In the genomic region with DNA sequence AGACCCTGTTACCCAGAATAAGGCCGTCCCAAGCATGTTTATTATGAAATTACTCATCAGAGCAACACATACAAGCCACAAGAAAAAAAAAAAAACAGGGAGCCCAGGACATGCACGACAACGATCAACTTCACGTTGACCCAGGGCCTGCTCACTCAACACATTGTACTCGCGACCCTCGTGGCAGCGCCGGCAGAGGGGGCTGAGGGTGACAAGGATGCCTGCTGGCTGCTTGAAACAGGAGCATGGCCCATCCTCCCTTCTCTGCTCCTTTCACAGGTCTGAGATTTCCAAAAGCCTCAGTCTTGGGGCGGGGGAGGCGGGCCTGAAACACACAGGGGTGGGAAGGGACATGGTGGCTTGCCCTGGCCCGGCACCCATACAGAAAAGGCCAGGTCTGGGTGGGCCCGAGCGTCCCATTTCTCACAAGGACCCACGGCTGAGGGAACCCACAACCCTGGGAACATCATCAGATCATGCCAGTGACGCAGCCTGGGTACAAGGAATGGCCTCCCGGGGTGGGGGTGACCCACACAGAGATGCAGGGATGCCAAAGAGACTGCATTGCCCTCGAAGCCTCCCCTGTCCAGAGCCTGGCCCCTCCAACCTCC, we compare ENCODE assay signal across 15 cellular contexts. TPM values are rescaled to one million over a fixed set of nuclear protein-coding genes. Genes with fewer than 3 reads are reported as not detected.
DNase-seq lines count a peak whose midpoint lies in the region; ATAC-seq and TF ChIP-seq lines count a peak whose summit lies in the region.
"Had no signal": no experiment of that assay in that cellular context is flagged by ENCODE, and none has a peak within 500 bp of the region (broad histone marks: within the 10 kb centered on the region; RNA-seq: fewer than 3 reads in every experiment).

No MANE protein-coding gene starts in this region.

- H3K27me3 Mint-ChIP-seq in central memory CD8-positive, alpha-beta T cell, result no peaks in the 10 kb centered on the region
- H3K27me3 Mint-ChIP-seq in natural killer cell treated with Interleukin-12 subunit alpha and Interleukin-12 subunit beta and Interleukin-15 and Interleukin-18, amount 100 ng/mL, for 72 hours, result no peaks in the 10 kb centered on the region
- H3K27me3 Mint-ChIP-seq: CD4-positive, CD25-positive, alpha-beta regulatory T cell had no signal

- H3K79me2 ChIP-seq in osteoblast (ENCODE audit: insufficient read depth, low read length), result peaks cover 5% of the 10 kb centered on the region

- H3K4me3 Mint-ChIP-seq in central memory CD8-positive, alpha-beta T cell, result no peak overlapping the region
- no peak overlapping the region for H3K4me3 Mint-ChIP-seq in natural killer cell treated with Interleukin-12 subunit alpha and Interleukin-12 subunit beta and Interleukin-15 and Interleukin-18, amount 100 ng/mL, for 72 hours
- H3K4me3 Mint-ChIP-seq: CD4-positive, CD25-positive, alpha-beta regulatory T cell had no signal

- TF ChIP-seq CTCF in osteoblast (IDR thresholded peaks at IDR 0.05; ENCODE audit: extremely low read depth, low read depth, low read length), result no peak

- no peaks in the 10 kb centered on the region for H3K9me3 Mint-ChIP-seq in central memory CD8-positive, alpha-beta T cell
- no peaks in the 10 kb centered on the region for H3K9me3 Mint-ChIP-seq in natural killer cell treated with Interleukin-12 subunit alpha and Interleukin-12 subunit beta and Interleukin-15 and Interleukin-18, amount 100 ng/mL, for 72 hours
- H3K9me3 Mint-ChIP-seq: CD4-positive, CD25-positive, alpha-beta regulatory T cell had no signal

- no peak overlapping the region for H2AFZ ChIP-seq in osteoblast (ENCODE audit: low read length)

- H3K27ac ChIP-seq in BLaER1 (no peak overlapping the region), osteoblast (ENCODE audit: low read depth, low read length) (no peak overlapping the region)
- no peak overlapping the region for H3K27ac ChIP-seq in BLaER1 treated with 17β-estradiol and CSF1 and Interleukin-3, amounts not matched to agents 10 nM and 100 nM
- H3K27ac ChIP-seq: A549 had no signal

- peaks cover 84% of the 10 kb centered on the region for H4K20me1 ChIP-seq in BLaER1
- peaks cover 47 to 98% (median 59%) of the 10 kb centered on the region in 11 experiments for H4K20me1 ChIP-seq in BLaER1 treated with 17β-estradiol and CSF1 and Interleukin-3, amounts not matched to agents 10 nM and 100 nM
- no peaks in the 10 kb centered on the region for H4K20me1 ChIP-seq in osteoblast (ENCODE audit: insufficient read depth, low read length)

- H3K9me3 ChIP-seq in BLaER1, result no peaks in the 10 kb centered on the region
- H3K9me3 ChIP-seq in BLaER1 treated with 17β-estradiol and CSF1 and Interleukin-3, amounts not matched to agents 10 nM and 100 nM (replicated peaks in 1 of 11), result no peaks in the 10 kb centered on the region
- no peaks in the 10 kb centered on the region for H3K9me3 ChIP-seq in osteoblast (ENCODE audit: low read depth, low read length)
- H3K9me3 ChIP-seq: A549, HAP-1 had no signal

- H3K27ac Mint-ChIP-seq in central memory CD8-positive, alpha-beta T cell (ENCODE audit: low read depth), result peak overlapping the region; percentile 66
- no peak overlapping the region for H3K27ac Mint-ChIP-seq in natural killer cell treated with Interleukin-12 subunit alpha and Interleukin-12 subunit beta and Interleukin-15 and Interleukin-18, amount 100 ng/mL, for 72 hours

- peaks cover 9% of the 10 kb centered on the region for H3K4me1 Mint-ChIP-seq in central memory CD8-positive, alpha-beta T cell
- peaks cover 10 to 12% of the 10 kb centered on the region in 2 donors for H3K4me1 Mint-ChIP-seq in natural killer cell treated with Interleukin-12 subunit alpha and Interleukin-12 subunit beta and Interleukin-15 and Interleukin-18, amount 100 ng/mL, for 72 hours (ENCODE audit: low read depth in 2 of 2)

- no peak for ATAC-seq in central memory CD8-positive, alpha-beta T cell (replicated peaks; ENCODE audit: extremely low read depth, poor library complexity, severe bottlenecking)
- no peak for ATAC-seq in natural killer cell treated with Interleukin-12 subunit alpha and Interleukin-12 subunit beta and Interleukin-15 and Interleukin-18, amount 100 ng/mL, for 72 hours
- ATAC-seq: A549, GM12878 had no signal

- H3K9ac ChIP-seq in BLaER1, result no peak overlapping the region
- no peak overlapping the region for H3K9ac ChIP-seq in BLaER1 treated with 17β-estradiol and CSF1 and Interleukin-3, amounts not matched to agents 10 nM and 100 nM

- peak overlapping the region; percentile 8; the same call in 1 of the 2 replicates for H3K4me2 ChIP-seq in BLaER1
- peak overlapping the region in 9 of 11 experiments; percentile 65 to 85 (median 75); a peak in 16 of 22 replicates for H3K4me2 ChIP-seq in BLaER1 treated with 17β-estradiol and CSF1 and Interleukin-3, amounts not matched to agents 10 nM and 100 nM
- H3K4me2 ChIP-seq in osteoblast (ENCODE audit: insufficient read depth, low read length), result no peak overlapping the region
- H3K4me2 ChIP-seq: A549 had no signal

- H3K4me3 ChIP-seq in BLaER1 (no peak overlapping the region), osteoblast (ENCODE audit: insufficient read depth, low read length) (no peak overlapping the region)
- no peak overlapping the region for H3K4me3 ChIP-seq in BLaER1 treated with 17β-estradiol and CSF1 and Interleukin-3, amounts not matched to agents 10 nM and 100 nM
- H3K4me3 ChIP-seq: A549, GM12878, HAP-1 had no signal

- H3K27me3 ChIP-seq in BLaER1 (no peaks in the 10 kb centered on the region), osteoblast (ENCODE audit: insufficient read depth, low read length) (no peaks in the 10 kb centered on the region)
- H3K27me3 ChIP-seq in BLaER1 treated with 17β-estradiol and CSF1 and Interleukin-3, amounts not matched to agents 10 nM and 100 nM, result peaks cover 0 to 16% (median 0%) of the 10 kb centered on the region in 11 experiments; a peak in 2 of 22 replicates

- peaks cover 82% of the 10 kb centered on the region for H3K36me3 ChIP-seq in BLaER1
- H3K36me3 ChIP-seq in BLaER1 treated with 17β-estradiol and CSF1 and Interleukin-3, amounts not matched to agents 10 nM and 100 nM, result peaks cover 72 to 88% (median 81%) of the 10 kb centered on the region in 11 experiments
- H3K36me3 ChIP-seq in osteoblast (ENCODE audit: insufficient read depth, low read length), result peaks cover 33% of the 10 kb centered on the region

- H3K4me1 ChIP-seq in BLaER1, result peaks cover 26% of the 10 kb centered on the region
- H3K4me1 ChIP-seq in BLaER1 treated with 17β-estradiol and CSF1 and Interleukin-3, amounts not matched to agents 10 nM and 100 nM, result peaks cover 12 to 27% (median 24%) of the 10 kb centered on the region in 10 experiments
- no peaks in the 10 kb centered on the region for H3K4me1 ChIP-seq in osteoblast (ENCODE audit: insufficient read depth, low read length)
- H3K4me1 ChIP-seq: A549, HAP-1 had no signal

- H3K36me3 Mint-ChIP-seq in central memory CD8-positive, alpha-beta T cell (ENCODE audit: insufficient read depth), result peaks cover 29% of the 10 kb centered on the region
- H3K36me3 Mint-ChIP-seq in natural killer cell treated with Interleukin-12 subunit alpha and Interleukin-12 subunit beta and Interleukin-15 and Interleukin-18, amount 100 ng/mL, for 72 hours, result no peaks in the 10 kb centered on the region

- DNase-seq in central memory CD8-positive, alpha-beta T cell (ENCODE audit: low spot score in 2 of 2), result no peak
- DNase-seq in osteoblast (ENCODE audit: insufficient read length, low spot score, missing footprints) (peak; percentile 44), HuH-7 (ENCODE audit: low spot score) (no peak), nucleus accumbens (lab: John Stamatoyannopoulos, UW) (no peak)
- no peak for DNase-seq in natural killer cell treated with Interleukin-12 subunit alpha and Interleukin-12 subunit beta and Interleukin-15 and Interleukin-18, amount 100 ng/mL, for 72 hours (ENCODE audit: low spot score)
- DNase-seq: Calu3; CD4-positive, CD25-positive, alpha-beta regulatory T cell; DMS 273 treated with DMSO at 0.1 percent for 48 hours; DMS79; GOT3 had no signal

RNA-seq across cellular contexts. Expression of gene C16orf95, which starts 21.1 kb away (rescaled TPM):
- 4.0 and 4.4 TPM in 2 replicates for total RNA-seq in osteoblast
- 1 to 10 TPM; 4.6 to 7.0 TPM for total RNA-seq in natural killer cell treated with Interleukin-12 subunit alpha and Interleukin-12 subunit beta and Interleukin-15 and Interleukin-18, amount 100 ng/mL, for 72 hours

RNA-seq across cellular contexts. Expression of gene FBXO31, which starts 45.3 kb away (rescaled TPM):
- total RNA-seq in osteoblast, result 31.2 and 33.3 TPM in 2 replicates
- 10 to 100 TPM; 30.5 to 36.9 TPM for total RNA-seq in natural killer cell treated with Interleukin-12 subunit alpha and Interleukin-12 subunit beta and Interleukin-15 and Interleukin-18, amount 100 ng/mL, for 72 hours

RNA-seq across cellular contexts. Expression of gene MAP1LC3B, which starts 53.9 kb away (rescaled TPM):
- 44.5 and 62.5 TPM in 2 replicates for total RNA-seq in osteoblast
- total RNA-seq in natural killer cell treated with Interleukin-12 subunit alpha and Interleukin-12 subunit beta and Interleukin-15 and Interleukin-18, amount 100 ng/mL, for 72 hours, result 10 to 100 TPM; 41.0 to 84.2 TPM
